8 cellular contexts compared by ENCODE assay signal in genomic region chr4:39446842-39447573, GRCh38. TPM values are rescaled to one million over a fixed set of nuclear protein-coding genes. Genes with fewer than 3 reads are reported as not detected.
A peak's percentile ranks its signal among the peaks of the same experiment; 100 is the strongest.
DNase-seq lines count a peak whose midpoint lies in the region; ATAC-seq and TF ChIP-seq lines count a peak whose summit lies in the region.

No MANE protein-coding gene starts in this region.

- H3K4me1 Mint-ChIP-seq in T-helper 2 cell treated with Interferon-gamma antibody and Interleukin-4, amounts not matched to agents 5 μg/mL and 100 μg/mL, for 36 hours (ENCODE audit: low read depth): peaks cover 5% of the 10 kb centered on the region

- H3K27ac ChIP-seq in coronary artery (no peak overlapping the region), left lung (peak overlapping the region; percentile 34 to 51)

- H3K36me3 ChIP-seq in left lung: peaks cover 0 to 31% of the 10 kb centered on the region in 2 donors

- peaks cover 31% of the 10 kb centered on the region for H3K36me3 Mint-ChIP-seq in T-helper 2 cell treated with Interferon-gamma antibody and Interleukin-4, amounts not matched to agents 5 μg/mL and 100 μg/mL, for 36 hours (ENCODE audit: low read depth)

- TF ChIP-seq POLR2A in GM15510 (IDR thresholded peaks at IDR 0.05; ENCODE audit: borderline replicate concordance, extremely low read depth, insufficient read length): peak; percentile 24

- ATAC-seq in HG02678 (IDR thresholded peaks at IDR 0.05; ENCODE audit: unreplicated experiment) (peak; percentile 91), left lung (peak; percentile 88)

- peaks cover 6 to 9% of the 10 kb centered on the region in 2 donors for H3K4me1 ChIP-seq in left lung

- DNase-seq in T-helper 2 cell treated with Interferon-gamma antibody and Interleukin-4, amounts not matched to agents 5 μg/mL and 100 μg/mL, for 36 hours (ENCODE audit: low spot score): peak; percentile 25
- DNase-seq in coronary artery (ENCODE audit: low spot score) (peak; percentile 73), left lung (peak; percentile 62 to 90), NK-92 (lab: John Stamatoyannopoulos, UW; ENCODE audit: unreplicated experiment) (no peak), OCI-M2 (lab: John Stamatoyannopoulos, UW; ENCODE audit: unreplicated experiment) (no peak)
- DNase-seq in stimulated activated naive CD4-positive, alpha-beta T cell (lab: John Stamatoyannopoulos, UW): peak in 4 of 6 experiments; percentile 11 to 42 (median 28)

- intact Hi-C loops in left lung (cut with DNase I): no loop called here

- H3K27ac Mint-ChIP-seq in T-helper 2 cell treated with Interferon-gamma antibody and Interleukin-4, amounts not matched to agents 5 μg/mL and 100 μg/mL, for 36 hours: no peak overlapping the region

- H3K27me3 ChIP-seq in left lung: no peaks in the 10 kb centered on the region

- no peaks in the 10 kb centered on the region for H3K9me3 ChIP-seq in left lung

- peak overlapping the region; percentile 46 for H3K4me3 Mint-ChIP-seq in T-helper 2 cell treated with Interferon-gamma antibody and Interleukin-4, amounts not matched to agents 5 μg/mL and 100 μg/mL, for 36 hours

- no peaks in the 10 kb centered on the region for H3K9me3 Mint-ChIP-seq in T-helper 2 cell treated with Interferon-gamma antibody and Interleukin-4, amounts not matched to agents 5 μg/mL and 100 μg/mL, for 36 hours

- H3K4me3 ChIP-seq in coronary artery (peak overlapping the region; percentile 72), left lung (peak overlapping the region; percentile 39 to 41)

- no peak for TF ChIP-seq CTCF in coronary artery (IDR thresholded peaks at IDR 0.05)
- TF ChIP-seq CTCF in left lung (IDR thresholded peaks at IDR 0.05): peak in 1 of 2 donors; percentile 26

- H3K27me3 Mint-ChIP-seq in T-helper 2 cell treated with Interferon-gamma antibody and Interleukin-4, amounts not matched to agents 5 μg/mL and 100 μg/mL, for 36 hours (ENCODE audit: low read depth): no peaks in the 10 kb centered on the region

RNA-seq across cellular contexts. Expression of gene RPL9, which starts 11.7 kb away (rescaled TPM):
- 1,000 to 10,000 TPM in 1 of 2 donors, 100 to 1,000 TPM in 1; 974 to 1,439 TPM for total RNA-seq in left lung

RNA-seq across cellular contexts. Expression of gene LIAS, which starts 11.8 kb away (rescaled TPM):
- 10 to 100 TPM in 1 of 2 donors, 1 to 10 TPM in 1; 9.6 to 11.0 TPM for total RNA-seq in left lung

RNA-seq across cellular contexts. Expression of gene KLB, which starts 40.3 kb away (rescaled TPM):
- 1 to 10 TPM in 1 of 2 donors, under 1 TPM in 1; 0.34 to 2.2 TPM for total RNA-seq in left lung

Comparison
In these comparisons a context has a peak if more than half of its experiments do, and no peak if none do; other contexts are left out.
1. DNase-seq: peak in T-helper 2 cell treated with Interferon-gamma antibody and Interleukin-4, amounts not matched to agents 5 μg/mL and 100 μg/mL, for 36 hours (single experiment), coronary artery (single experiment), left lung (2 of 2) and stimulated activated naive CD4-positive, alpha-beta T cell (4 of 6); none in NK-92 (single experiment) and OCI-M2 (single experiment).
2. H3K27ac ChIP-seq: peak in left lung (2 of 2); none in coronary artery (0 of 2).